8 cellular contexts compared by ENCODE assay signal in genomic region chr4:158850800-158851644, GRCh38.
DNase-seq lines count a peak whose midpoint lies in the region; ATAC-seq and TF ChIP-seq lines count a peak whose summit lies in the region.

No MANE protein-coding gene starts in this region.

- no peaks in the 10 kb centered on the region for H4K20me1 ChIP-seq in Loucy (ENCODE audit: insufficient read depth, low read length, poor library complexity, severe bottlenecking)

- intact Hi-C loops in breast epithelium (cut with DNase I; ENCODE audit: low total_unique reads) (no loop called here), right lobe of liver (cut with DNase I) (no loop called here)

- WGBS in right lobe of liver (ENCODE audit: insufficient coverage, low coverage, low lambda C conversion rate, missing lambda C conversion rate), result 67% methylated on average over 7 of the region's 7 CpGs

- H3K27ac ChIP-seq in breast epithelium (no peak overlapping the region), right lobe of liver (no peak overlapping the region)

- H3F3A ChIP-seq in Loucy (ENCODE audit: low read depth), result no peaks in the 10 kb centered on the region

- no peaks in the 10 kb centered on the region for H3K9me3 ChIP-seq in Loucy (ENCODE audit: insufficient read depth, low read depth, low read length)
- H3K9me3 ChIP-seq in breast epithelium, result no peaks in the 10 kb centered on the region
- no peaks in the 10 kb centered on the region for H3K9me3 ChIP-seq in right lobe of liver

- peak overlapping the region; percentile 15 for H3K9ac ChIP-seq in Loucy (ENCODE audit: low read depth, low read length, poor library complexity, severe bottlenecking)

- DNase-seq in NCI-H2081 (lab: John Stamatoyannopoulos, UW) (peak; percentile 0 to 15), NCI-H2081 treated with DMSO at 0.1 percent for 48 hours (lab: John Stamatoyannopoulos, UW) (no peak), breast epithelium (ENCODE audit: low spot score in 2 of 2) (peak in 1 of 2 donors; percentile 55), right lobe of liver (no peak), SHP77 (lab: John Stamatoyannopoulos, UW) (no peak), NCI-H2029 (lab: John Stamatoyannopoulos, UW) (no peak), GDM1 (lab: John Stamatoyannopoulos, UW) (no peak)

- H3K4me1 ChIP-seq in Loucy (ENCODE audit: insufficient read depth, low read length, poor library complexity, severe bottlenecking), result peaks cover 11% of the 10 kb centered on the region
- H3K4me1 ChIP-seq in breast epithelium, result no peaks in the 10 kb centered on the region
- peaks cover 0 to 2% (median 0%) of the 10 kb centered on the region in 4 donors for H3K4me1 ChIP-seq in right lobe of liver

- TF ChIP-seq POLR2A in breast epithelium (IDR thresholded peaks at IDR 0.05) (no peak), right lobe of liver (IDR thresholded peaks at IDR 0.05) (no peak)

- H3K27me3 ChIP-seq in Loucy (ENCODE audit: insufficient read depth, low read length, poor library complexity, severe bottlenecking) (no peaks in the 10 kb centered on the region), breast epithelium (no peaks in the 10 kb centered on the region), right lobe of liver (no peaks in the 10 kb centered on the region)

- peak; percentile 83 for TF ChIP-seq CTCF in Loucy (conservative IDR thresholded peaks at IDR 0.05; ENCODE audit: low read length)
- TF ChIP-seq CTCF in breast epithelium (IDR thresholded peaks at IDR 0.05), result peak; percentile 73 to 80 (median 77)
- TF ChIP-seq CTCF in right lobe of liver (IDR thresholded peaks at IDR 0.05), result peak; percentile 62 to 75 (median 71)

- H3K4me3 ChIP-seq in Loucy (ENCODE audit: low read length, poor library complexity, severe bottlenecking) (no peak overlapping the region), breast epithelium (no peak overlapping the region), right lobe of liver (no peak overlapping the region)

- no peaks in the 10 kb centered on the region for H3K9me2 ChIP-seq in Loucy (replicated peaks; ENCODE audit: low read depth, low read length)

- no peak overlapping the region for H2AFZ ChIP-seq in Loucy (ENCODE audit: low read length)

- no peaks in the 10 kb centered on the region for H3K79me2 ChIP-seq in Loucy (ENCODE audit: insufficient read depth, low read length)

- H3K4me2 ChIP-seq in Loucy (ENCODE audit: low read depth, low read length, poor library complexity, severe bottlenecking), result no peak overlapping the region

- peak; percentile 53 to 67 (median 59) for ATAC-seq in right lobe of liver

- H3K36me3 ChIP-seq in Loucy (ENCODE audit: insufficient read depth, low read length), result peaks cover 21% of the 10 kb centered on the region; the same call in 1 of the 2 replicates
- no peaks in the 10 kb centered on the region for H3K36me3 ChIP-seq in breast epithelium
- no peaks in the 10 kb centered on the region for H3K36me3 ChIP-seq in right lobe of liver

Comparison
In these comparisons a context has a peak if more than half of its experiments do, and no peak if none do; other contexts are left out.
1. DNase-seq: peak in NCI-H2081 (2 of 2); none in NCI-H2081 treated with DMSO at 0.1 percent for 48 hours (single experiment), right lobe of liver (0 of 3), SHP77 (0 of 2), NCI-H2029 (single experiment) and GDM1 (single experiment).
2. Peak in every context shown above with its lines, with median percentiles within 50 percentile points of each other: CTCF ChIP-seq.